Comparison of ENCODE assay signal across 9 cellular contexts in the genomic region with DNA sequence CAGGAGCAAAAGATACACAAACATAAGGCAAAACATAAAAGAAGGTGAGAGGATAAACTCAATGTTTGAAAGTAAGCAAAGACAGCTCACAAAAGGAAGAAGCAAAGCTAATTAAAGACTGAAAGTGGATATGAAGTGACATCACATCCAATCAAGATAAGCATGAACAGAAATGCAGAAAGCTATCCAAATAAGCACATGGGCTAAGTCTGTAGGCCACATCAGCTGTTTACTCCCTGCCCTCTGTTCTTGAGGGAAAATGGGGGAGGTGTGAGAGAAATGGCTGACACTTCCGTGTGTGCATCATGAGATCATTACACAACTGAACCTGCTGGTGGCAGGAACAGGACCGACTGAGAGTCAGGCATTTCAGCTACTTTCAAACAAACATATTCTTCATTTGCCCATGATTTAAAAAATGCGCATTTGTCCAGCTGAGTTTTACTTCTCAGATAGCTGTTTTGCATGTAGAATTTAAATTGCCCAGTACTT. TPM values are rescaled to one million over a fixed set of nuclear protein-coding genes. Genes with fewer than 3 reads are reported as not detected.
DNase-seq lines count a peak whose midpoint lies in the region; ATAC-seq and TF ChIP-seq lines count a peak whose summit lies in the region.
"Had no signal": no experiment of that assay in that cellular context is flagged by ENCODE, and none has a peak within 500 bp of the region (broad histone marks: within the 10 kb centered on the region; RNA-seq: fewer than 3 reads in every experiment).

No MANE protein-coding gene starts in this region.

- H3K36me3 Mint-ChIP-seq in Caco-2 (ENCODE audit: insufficient read depth, unreplicated experiment): no peaks in the 10 kb centered on the region
- no peaks in the 10 kb centered on the region for H3K36me3 Mint-ChIP-seq in activated CD8-positive, alpha-beta T cell treated with anti-CD3 and anti-CD28 coated beads for 36 hours (ENCODE audit: low read depth)
- H3K36me3 Mint-ChIP-seq: IgD-negative memory B cell had no signal

- H3K4me3 ChIP-seq in Caco-2 (ENCODE audit: low read depth, low read length) (no peak overlapping the region), Karpas-422 (ENCODE audit: low read length) (peak overlapping the region; percentile 12; the same call in 1 of the 2 replicates)

- CTCF ChIA-PET in Caco-2 (lab: Charles Lee): no interaction called here
- CTCF ChIA-PET in activated CD8-positive, alpha-beta T cell treated with anti-CD3 and anti-CD28 coated beads for 36 hours (lab: Charles Lee): interaction anchor here (0.9 to 1.7 kb wide), 6 partner anchors 11 to 414 kb away, joined by 3 to 5 read pairs (median 3); no protein-coding TSS in a partner anchor

- H3K79me2 ChIP-seq in Karpas-422 (ENCODE audit: low read length): no peaks in the 10 kb centered on the region

- H3K27ac ChIP-seq in Karpas-422 (ENCODE audit: low read length): no peak overlapping the region

- POLR2A ChIA-PET in Caco-2 (lab: Charles Lee): no interaction called here
- POLR2A ChIA-PET in activated CD8-positive, alpha-beta T cell treated with anti-CD3 and anti-CD28 coated beads for 36 hours (lab: Charles Lee): no interaction called here

- peaks cover 6% of the 10 kb centered on the region for H3K4me1 Mint-ChIP-seq in Caco-2 (ENCODE audit: low read depth, unreplicated experiment)
- peaks cover 20% of the 10 kb centered on the region for H3K4me1 Mint-ChIP-seq in activated CD8-positive, alpha-beta T cell treated with anti-CD3 and anti-CD28 coated beads for 36 hours (ENCODE audit: low read depth)

- BruUV-seq in Caco-2 (replicated peaks; lab: Mats Ljungman, UMichigan): no TSS peak

- no peak for TF ChIP-seq CTCF in Caco-2 (IDR thresholded peaks at IDR 0.05; ENCODE audit: insufficient read depth in 1 of 2, low read depth in 1 of 2, low read length in 1 of 2, severe bottlenecking in 1 of 2, unreplicated experiment in 1 of 2)
- no peak for TF ChIP-seq CTCF in activated CD8-positive, alpha-beta T cell treated with anti-CD3 and anti-CD28 coated beads for 36 hours (IDR thresholded peaks at IDR 0.05)

- peak overlapping the region; percentile 45; the same call in 1 of the 2 replicates for H2AFZ ChIP-seq in Karpas-422 (ENCODE audit: low read length)

- H3K4me2 ChIP-seq in Karpas-422 (ENCODE audit: low read depth, low read length, poor library complexity, severe bottlenecking): peak overlapping the region; percentile 49

- H4K20me1 ChIP-seq in Karpas-422 (ENCODE audit: insufficient read depth, low read depth, low read length): no peaks in the 10 kb centered on the region

- 0 out of 2 replicates have a peak, but pooled peaks cover 5% of the 10 kb centered on the region for H3K4me1 ChIP-seq in Caco-2
- H3K4me1 ChIP-seq in Karpas-422 (ENCODE audit: low read length): peaks cover 9% of the 10 kb centered on the region

- peak; percentile 78 for ATAC-seq in activated CD8-positive, alpha-beta T cell treated with anti-CD3 and anti-CD28 coated beads for 36 hours
- no peak for ATAC-seq in GM19463 (IDR thresholded peaks at IDR 0.05; ENCODE audit: unreplicated experiment)

- H3K9me3 Mint-ChIP-seq in Caco-2 (ENCODE audit: unreplicated experiment): no peaks in the 10 kb centered on the region
- H3K9me3 Mint-ChIP-seq in activated CD8-positive, alpha-beta T cell treated with anti-CD3 and anti-CD28 coated beads for 36 hours: no peaks in the 10 kb centered on the region
- H3K9me3 Mint-ChIP-seq: IgD-negative memory B cell had no signal

- H3K9me3 ChIP-seq in Caco-2 (no peaks in the 10 kb centered on the region), Karpas-422 (ENCODE audit: low read length) (no peaks in the 10 kb centered on the region)

- H3K27me3 ChIP-seq in Caco-2 (replicated peaks; ENCODE audit: control insufficient read depth, insufficient read depth, low read length) (no peaks in the 10 kb centered on the region), Karpas-422 (ENCODE audit: low read length) (no peaks in the 10 kb centered on the region)

- no peak overlapping the region for H3K27ac Mint-ChIP-seq in Caco-2 (ENCODE audit: unreplicated experiment)
- H3K27ac Mint-ChIP-seq in activated CD8-positive, alpha-beta T cell treated with anti-CD3 and anti-CD28 coated beads for 36 hours: no peak overlapping the region
- H3K27ac Mint-ChIP-seq: IgD-negative memory B cell had no signal

- no peaks in the 10 kb centered on the region for H3K9me2 ChIP-seq in Karpas-422 (replicated peaks; ENCODE audit: insufficient read depth, low read length)

- no peaks in the 10 kb centered on the region for H3K27me3 Mint-ChIP-seq in Caco-2 (ENCODE audit: insufficient read depth, unreplicated experiment)
- H3K27me3 Mint-ChIP-seq in activated CD8-positive, alpha-beta T cell treated with anti-CD3 and anti-CD28 coated beads for 36 hours: peaks cover 1% of the 10 kb centered on the region
- H3K27me3 Mint-ChIP-seq: IgD-negative memory B cell had no signal

- no peak overlapping the region for H3K9ac ChIP-seq in Karpas-422 (ENCODE audit: low read length)

- H3K4me3 Mint-ChIP-seq in Caco-2 (ENCODE audit: unreplicated experiment): no peak overlapping the region
- no peak overlapping the region for H3K4me3 Mint-ChIP-seq in activated CD8-positive, alpha-beta T cell treated with anti-CD3 and anti-CD28 coated beads for 36 hours
- H3K4me3 Mint-ChIP-seq: IgD-negative memory B cell had no signal

- H3K36me3 ChIP-seq in Caco-2 (ENCODE audit: control insufficient read depth, insufficient read depth, low read length) (no peaks in the 10 kb centered on the region), Karpas-422 (ENCODE audit: insufficient read depth, low read length) (no peaks in the 10 kb centered on the region)

- DNase-seq in Caco-2: peak; percentile 20 to 38
- DNase-seq in Karpas-422: peak; percentile 51
- DNase-seq in activated CD8-positive, alpha-beta T cell treated with anti-CD3 and anti-CD28 coated beads for 36 hours: peak; percentile 30
- DNase-seq in kidney glomerular epithelial cell (lab: John Stamatoyannopoulos, UW): peak; percentile 40
- DNase-seq in C1 segment of cervical spinal cord (lab: John Stamatoyannopoulos, UW): no peak
- DNase-seq in NK-92 treated with Interleukin-12 subunit alpha and Interleukin-12 subunit beta, amount 100 ng/mL, for 24 hours (lab: John Stamatoyannopoulos, UW): no peak
- DNase-seq in HK-2 (ENCODE audit: unreplicated experiment): no peak

- intact Hi-C loops in Caco-2 (cut with micrococcal nuclease; ENCODE audit: unreplicated experiment): no loop called here
- intact Hi-C loops in activated CD8-positive, alpha-beta T cell treated with anti-CD3 and anti-CD28 coated beads for 36 hours (cut with micrococcal nuclease): no loop called here

RNA-seq across cellular contexts. Expression of a gene that starts 27.3 kb away (rescaled TPM):
- 19.2 and 21.0 TPM in 2 replicates for total RNA-seq in Caco-2 (2022)
- 29.5 and 43.0 TPM in 2 replicates for total RNA-seq in Karpas-422 (2014; rRNA removed; shearing (Covaris generic); ENCODE audit: low replicate concordance)
- 10 to 100 TPM; 18.3 to 21.1 TPM for total RNA-seq in activated CD8-positive, alpha-beta T cell treated with anti-CD3 and anti-CD28 coated beads for 36 hours

Comparison
In these comparisons a context has a peak if more than half of its experiments do, and no peak if none do; other contexts are left out.
1. DNase-seq: peak in Caco-2 (2 of 2), Karpas-422 (single experiment), activated CD8-positive, alpha-beta T cell treated with anti-CD3 and anti-CD28 coated beads for 36 hours (single experiment) and kidney glomerular epithelial cell (single experiment); none in C1 segment of cervical spinal cord (0 of 14), NK-92 treated with Interleukin-12 subunit alpha and Interleukin-12 subunit beta, amount 100 ng/mL, for 24 hours (single experiment) and HK-2 (single experiment).